1 cellular context compared by ENCODE assay signal in the genomic region with DNA sequence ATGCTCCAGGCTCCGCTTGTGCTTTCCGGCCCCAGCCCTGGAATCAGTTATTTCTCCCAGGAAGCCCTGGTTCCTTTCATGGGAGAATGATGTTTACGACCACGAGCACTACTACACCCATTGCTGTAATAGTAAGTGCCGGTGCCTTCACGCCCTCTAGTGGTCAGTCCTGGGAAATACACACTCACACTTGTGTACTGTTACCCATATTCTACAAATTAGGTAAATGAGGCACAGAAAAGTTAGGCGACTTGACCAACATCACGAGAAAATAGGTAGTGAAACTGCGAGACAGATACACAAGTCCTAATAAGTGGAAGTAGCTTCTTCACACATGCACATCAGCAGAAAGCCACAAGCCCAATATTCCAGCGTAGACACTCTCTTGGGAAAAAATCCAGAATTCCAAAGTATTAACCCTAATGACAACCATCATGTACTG.
TF ChIP-seq lines count a peak whose summit lies in the region.

No MANE protein-coding gene starts in this region.

TF ChIP-seq in HEK293, 187 proteins besides CTCF, POLR2A, EP300 and RAD21 (continued from another document):
- TF ChIP-seq, protein P1, sequence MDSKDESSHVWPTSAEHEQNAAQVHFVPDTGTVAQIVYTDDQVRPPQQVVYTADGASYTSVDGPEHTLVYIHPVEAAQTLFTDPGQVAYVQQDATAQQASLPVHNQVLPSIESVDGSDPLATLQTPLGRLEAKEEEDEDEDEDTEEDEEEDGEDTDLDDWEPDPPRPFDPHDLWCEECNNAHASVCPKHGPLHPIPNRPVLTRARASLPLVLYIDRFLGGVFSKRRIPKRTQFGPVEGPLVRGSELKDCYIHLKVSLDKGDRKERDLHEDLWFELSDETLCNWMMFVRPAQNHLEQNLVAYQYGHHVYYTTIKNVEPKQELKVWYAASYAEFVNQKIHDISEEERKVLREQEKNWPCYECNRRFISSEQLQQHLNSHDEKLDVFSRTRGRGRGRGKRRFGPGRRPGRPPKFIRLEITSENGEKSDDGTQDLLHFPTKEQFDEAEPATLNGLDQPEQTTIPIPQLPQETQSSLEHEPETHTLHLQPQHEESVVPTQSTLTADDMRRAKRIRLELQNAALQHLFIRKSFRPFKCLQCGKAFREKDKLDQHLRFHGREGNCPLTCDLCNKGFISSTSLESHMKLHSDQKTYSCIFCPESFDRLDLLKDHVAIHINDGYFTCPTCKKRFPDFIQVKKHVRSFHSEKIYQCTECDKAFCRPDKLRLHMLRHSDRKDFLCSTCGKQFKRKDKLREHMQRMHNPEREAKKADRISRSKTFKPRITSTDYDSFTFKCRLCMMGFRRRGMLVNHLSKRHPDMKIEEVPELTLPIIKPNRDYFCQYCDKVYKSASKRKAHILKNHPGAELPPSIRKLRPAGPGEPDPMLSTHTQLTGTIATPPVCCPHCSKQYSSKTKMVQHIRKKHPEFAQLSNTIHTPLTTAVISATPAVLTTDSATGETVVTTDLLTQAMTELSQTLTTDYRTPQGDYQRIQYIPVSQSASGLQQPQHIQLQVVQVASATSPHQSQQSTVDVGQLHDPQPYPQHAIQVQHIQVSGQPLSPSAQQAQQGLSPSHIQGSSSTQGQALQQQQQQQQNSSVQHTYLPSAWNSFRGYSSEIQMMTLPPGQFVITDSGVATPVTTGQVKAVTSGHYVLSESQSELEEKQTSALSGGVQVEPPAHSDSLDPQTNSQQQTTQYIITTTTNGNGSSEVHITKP (tag by site-specific recombination; IDR thresholded peaks at IDR 0.05): peak; percentile 54
- peak; percentile 65 for TF ChIP-seq ZNF654 (tag by site-specific recombination; IDR thresholded peaks at IDR 0.05; ENCODE audit: low read depth)
- TF ChIP-seq ZBTB20 (tag by site-specific recombination; IDR thresholded peaks at IDR 0.05): peak; percentile 79
- no peak; the same call in 1 of the 2 replicates for TF ChIP-seq ZNF76 (tag by site-specific recombination; IDR thresholded peaks at IDR 0.05; ENCODE audit: borderline replicate concordance, low read depth)
- TF ChIP-seq ZNF561 (tag by site-specific recombination; IDR thresholded peaks at IDR 0.05; ENCODE audit: borderline replicate concordance): no peak
- no peak for TF ChIP-seq ZNF23 (tag by site-specific recombination; IDR thresholded peaks at IDR 0.05; ENCODE audit: borderline replicate concordance)
